26 cellular contexts compared by ENCODE assay signal in genomic region chr16:28261916-28262315, GRCh38. TPM values are rescaled to one million over a fixed set of nuclear protein-coding genes. Genes with fewer than 3 reads are reported as not detected.
DNase-seq lines count a peak whose midpoint lies in the region; ATAC-seq and TF ChIP-seq lines count a peak whose summit lies in the region.
"Had no signal": no experiment of that assay in that cellular context is flagged by ENCODE, and none has a peak within 500 bp of the region (broad histone marks: within the 10 kb centered on the region; RNA-seq: fewer than 3 reads in every experiment).

No MANE protein-coding gene starts in this region.

- H3K4me1 ChIP-seq in BLaER1 treated with 17β-estradiol and CSF1 and Interleukin-3, amounts not matched to agents 10 nM and 100 nM = peaks cover 11 to 51% (median 35%) of the 10 kb centered on the region in 10 experiments; a peak in 19 of 20 replicates
- no peaks in the 10 kb centered on the region for H3K4me1 ChIP-seq in foreskin keratinocyte

- no peaks in the 10 kb centered on the region for H3K27me3 ChIP-seq in BLaER1 treated with 17β-estradiol and CSF1 and Interleukin-3, amounts not matched to agents 10 nM and 100 nM
- H3K27me3 ChIP-seq in foreskin keratinocyte = peaks cover 52% of the 10 kb centered on the region
- H3K27me3 ChIP-seq: neural progenitor cell, testis, vagina had no signal

- DNase-seq in NCI-H2196 (lab: John Stamatoyannopoulos, UW; ENCODE audit: unreplicated experiment) (peak; percentile 25), cerebellar nuclear complex (lab: John Stamatoyannopoulos, UW) (peak; percentile 95 to 96), left lobe of liver (ENCODE audit: low spot score) (no peak), iPS-NIHi7 (ENCODE audit: extremely low spot score) (no peak), GF-D8 (lab: John Stamatoyannopoulos, UW) (no peak), foreskin keratinocyte (no peak)
- DNase-seq: activated B cell treated with CpG ODN at 0.5 μM for 24 hours; activated CD4-positive, alpha-beta memory T cell treated with anti-CD3 and anti-CD28 coated beads for 36 hours; activated effector memory CD4-positive, alpha-beta T cell treated with anti-CD3 and anti-CD28 coated beads, Interleukin-2, amount 50 U/mL, for 16 hours; activated T-cell treated with anti-CD3 and anti-CD28 coated beads for 4 hours; CD4-positive, alpha-beta T cell; DMS153; head of caudate nucleus; MG63; NCI-H1694 treated with DMSO at 0.1 percent for 48 hours; stimulated activated CD4-positive, alpha-beta T cell treated with anti-CD3 and anti-CD28 coated beads, Interleukin-2, amount 100 ng/mL, for 24 hours; T-helper 9 cell; testis had no signal

- ATAC-seq in left lobe of liver = peak; percentile 34
- ATAC-seq in GM21447 (IDR thresholded peaks at IDR 0.05; ENCODE audit: unreplicated experiment) = no peak
- ATAC-seq in foreskin keratinocyte = no peak
- ATAC-seq: stimulated activated memory B cell treated with anti-CD40 and anti-IgM and Interleukin-4, amounts not matched to agents 10 μg/mL and 1 μg/mL and 100 μg/mL, for 72 hours had no signal

- no peaks in the 10 kb centered on the region for H4K20me1 ChIP-seq in BLaER1 treated with 17β-estradiol and CSF1 and Interleukin-3, amounts not matched to agents 10 nM and 100 nM

- TF ChIP-seq CTCF in foreskin keratinocyte (conservative IDR thresholded peaks at IDR 0.05) = no peak

- H3K4me2 ChIP-seq in BLaER1 treated with 17β-estradiol and CSF1 and Interleukin-3, amounts not matched to agents 10 nM and 100 nM = peak overlapping the region in 9 of 11 experiments; percentile 9 to 64 (median 42); a peak in 16 of 22 replicates
- H3K4me2 ChIP-seq: neural progenitor cell had no signal

- no peak overlapping the region for H3K4me3 ChIP-seq in BLaER1 treated with 17β-estradiol and CSF1 and Interleukin-3, amounts not matched to agents 10 nM and 100 nM
- H3K4me3 ChIP-seq: MG63, neural progenitor cell, skin epidermis, testis, vagina had no signal

- peaks cover 0 to 4% (median 0%) of the 10 kb centered on the region in 11 experiments; a peak in 1 of 22 replicates for H3K9me3 ChIP-seq in BLaER1 treated with 17β-estradiol and CSF1 and Interleukin-3, amounts not matched to agents 10 nM and 100 nM (replicated peaks in 1 of 11)
- H3K9me3 ChIP-seq: MG63, testis, vagina had no signal

- H3K9ac ChIP-seq in BLaER1 treated with 17β-estradiol and CSF1 and Interleukin-3, amounts not matched to agents 10 nM and 100 nM = peak overlapping the region in 2 of 11 experiments; percentile 0 to 9; a peak in 1 of 22 replicates
- H3K9ac ChIP-seq: neural progenitor cell had no signal

- H3K27ac ChIP-seq in BLaER1 treated with 17β-estradiol and CSF1 and Interleukin-3, amounts not matched to agents 10 nM and 100 nM = no peak overlapping the region
- no peak overlapping the region for H3K27ac ChIP-seq in foreskin keratinocyte
- H3K27ac ChIP-seq: neural progenitor cell, skin epidermis, testis, vagina had no signal

- no peaks in the 10 kb centered on the region for H3K36me3 ChIP-seq in BLaER1 treated with 17β-estradiol and CSF1 and Interleukin-3, amounts not matched to agents 10 nM and 100 nM
- H3K36me3 ChIP-seq: MG63, neural progenitor cell, vagina had no signal

RNA-seq across cellular contexts. Expression of gene SBK1, which starts 30.4 kb away (rescaled TPM):
- total RNA-seq in left lobe of liver (0.33 TPM), foreskin keratinocyte (0.10 and 0.14 TPM in 2 replicates)
- 0.14 and 0.15 TPM in 2 replicates for polyA plus RNA-seq in foreskin keratinocyte
- total RNA-seq: RPMI7951 had no signal
- polyA plus RNA-seq: fibroblast of lung had no signal

RNA-seq across cellular contexts. Expression of gene XPO6, which starts 50.2 kb away (rescaled TPM):
- 46.2 TPM for total RNA-seq in left lobe of liver
- 113 and 118 TPM in 2 replicates for total RNA-seq in foreskin keratinocyte
- polyA plus RNA-seq in foreskin keratinocyte = 91.9 and 101 TPM in 2 replicates

Comparison
In these comparisons a context has a peak if more than half of its experiments do, and no peak if none do; other contexts are left out.
1. DNase-seq: peak in NCI-H2196 (single experiment) and cerebellar nuclear complex (2 of 2); none in left lobe of liver (single experiment), iPS-NIHi7 (single experiment), GF-D8 (single experiment) and foreskin keratinocyte (0 of 2).